Comparison of ENCODE assay signal across 21 cellular contexts in the genomic region with DNA sequence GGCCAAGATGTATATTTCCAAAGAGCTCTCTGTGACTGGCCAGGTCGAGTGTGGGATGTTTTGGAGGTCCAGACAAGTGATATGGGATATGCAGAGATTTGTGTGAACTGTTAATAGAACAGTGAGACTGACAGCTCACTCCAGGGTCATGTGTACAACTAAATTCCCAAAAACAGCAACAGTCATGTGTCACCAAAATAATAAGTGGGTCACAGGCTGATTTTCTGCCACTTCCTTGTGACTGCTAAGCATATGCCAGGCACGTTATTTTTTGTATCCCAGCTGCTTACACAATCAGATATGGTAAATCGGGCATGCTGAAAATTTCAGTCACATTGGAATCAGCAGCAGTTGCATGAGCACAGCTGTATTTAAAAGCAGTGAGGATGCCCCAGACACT.
"Had no signal": no experiment of that assay in that cellular context is flagged by ENCODE, and none has a peak within 500 bp of the region (broad histone marks: within the 10 kb centered on the region; RNA-seq: fewer than 3 reads in every experiment).

No MANE protein-coding gene starts in this region.

- H3K36me3 ChIP-seq: colonic mucosa, gastroesophageal sphincter, upper lobe of left lung had no signal

- DNase-seq: activated CD4-positive, alpha-beta T cell treated with anti-CD3 and anti-CD28 coated beads for 1 hour; activated CD4-positive, alpha-beta T cell treated with anti-CD3 and anti-CD28 coated beads, Interleukin-2, amount 50 U/mL, for 4 hours; activated CD8-positive, alpha-beta memory T cell treated with anti-CD3 and anti-CD28 coated beads, Interleukin-2, amount 10 ng/mL, durations not matched to agents 7 days and 5 days; activated naive CD4-positive, alpha-beta T cell treated with anti-CD3 and anti-CD28 coated beads, Interleukin-2, amount 10 ng/mL, durations not matched to agents 7 days and 5 days; activated T-cell treated with anti-CD3 and anti-CD28 coated beads, Interleukin-2, amount 50 U/mL, for 1 hour; colonic mucosa; effector memory CD4-positive, alpha-beta T cell; islet precursor cell; naive thymus-derived CD8-positive, alpha-beta T cell; retina; stimulated activated CD4-positive, alpha-beta T cell treated with anti-CD3 and anti-CD28 coated beads, Interleukin-4, amount 100 ng/mL, for 4 hours; stimulated activated CD8-positive, alpha-beta memory T cell treated with anti-CD3 and anti-CD28 coated beads, Interleukin-4, amount 100 ng/mL, for 48 hours; stimulated activated naive CD4-positive, alpha-beta T cell treated with Interleukin-2 at 50 U/mL for 16 hours; substantia nigra; T-cell; T-helper 9 cell; upper lobe of left lung had no signal

- H3K9me3 ChIP-seq: colonic mucosa, gastroesophageal sphincter, upper lobe of left lung had no signal

- ATAC-seq: activated CD8-positive, alpha-beta memory T cell treated with anti-CD3 and anti-CD28 coated beads, Interleukin-2, amount 10 ng/mL, durations not matched to agents 7 days and 5 days; gastroesophageal sphincter; left lobe of liver; naive thymus-derived CD8-positive, alpha-beta T cell; T-cell had no signal

- H3K4me1 ChIP-seq: colonic mucosa, gastroesophageal sphincter had no signal

- H3K4me3 ChIP-seq: colonic mucosa, gastroesophageal sphincter, hepatocyte, smooth muscle cell, upper lobe of left lung had no signal

- H3K27ac ChIP-seq: colonic mucosa, gastroesophageal sphincter, hepatocyte, upper lobe of left lung had no signal

- H3K27me3 ChIP-seq: colonic mucosa, gastroesophageal sphincter, hepatocyte, upper lobe of left lung had no signal
